In genomic region chr3:128487538-128487812, GRCh38 we compare ENCODE assay signal across 1 cellular context.
A peak's percentile ranks its signal among the peaks of the same experiment; 100 is the strongest.
TF ChIP-seq lines count a peak whose summit lies in the region.

No MANE protein-coding gene starts in this region.

TF ChIP-seq in HepG2, 621 proteins besides CTCF, POLR2A, EP300 and RAD21:
- no peak for TF ChIP-seq BORCS8-MEF2B (CRISPR knock-in tag; IDR thresholded peaks at IDR 0.05)
- 0 out of 2 replicates have a peak, but pooled peaks have one; percentile 11 for TF ChIP-seq ZNF501 (CRISPR knock-in tag; IDR thresholded peaks at IDR 0.05)
- no peak for TF ChIP-seq PREB (CRISPR knock-in tag; IDR thresholded peaks at IDR 0.05)
- TF ChIP-seq CBX1 (IDR thresholded peaks at IDR 0.05; ENCODE audit: low read depth): peak; percentile 3
- TF ChIP-seq KLF12 (CRISPR knock-in tag; IDR thresholded peaks at IDR 0.05; ENCODE audit: borderline replicate concordance): no peak; the same call in 1 of the 2 replicates
- no peak for TF ChIP-seq EZH2 (conservative IDR thresholded peaks at IDR 0.05; ENCODE audit: low read depth, low read length)
- TF ChIP-seq GZF1 (CRISPR knock-in tag; IDR thresholded peaks at IDR 0.05): 0 out of 2 replicates have a peak, but pooled peaks have one; percentile 17
- TF ChIP-seq SOX13 (IDR thresholded peaks at IDR 0.05): no peak
- no peak for TF ChIP-seq SOX13 (CRISPR knock-in tag; conservative IDR thresholded peaks at IDR 0.05 in 1 of 2, IDR thresholded peaks at IDR 0.05 in 1 of 2)
- 0 out of 2 replicates have a peak, but pooled peaks have one; percentile 17 for TF ChIP-seq ZNF446 (CRISPR knock-in tag; IDR thresholded peaks at IDR 0.05)
- TF ChIP-seq ZNF232 (CRISPR knock-in tag; IDR thresholded peaks at IDR 0.05; ENCODE audit: borderline replicate concordance): no peak
- no peak for TF ChIP-seq TMF1 (CRISPR knock-in tag; IDR thresholded peaks at IDR 0.05; ENCODE audit: low read depth)
- no peak for TF ChIP-seq ZNF639 (CRISPR knock-in tag; conservative IDR thresholded peaks at IDR 0.05)
- no peak for TF ChIP-seq PITX1 (CRISPR knock-in tag; IDR thresholded peaks at IDR 0.05)
- TF ChIP-seq ZNF749 (CRISPR knock-in tag; IDR thresholded peaks at IDR 0.05; ENCODE audit: borderline replicate concordance): 0 out of 2 replicates have a peak, but pooled peaks have one; percentile 10
- TF ChIP-seq EED (CRISPR knock-in tag; IDR thresholded peaks at IDR 0.05): no peak
- TF ChIP-seq ZNF652 (CRISPR knock-in tag; IDR thresholded peaks at IDR 0.05; ENCODE audit: borderline replicate concordance, low read depth): no peak
TF ChIP-seq in HepG2: peak in this region for 5.
